In the genomic region with DNA sequence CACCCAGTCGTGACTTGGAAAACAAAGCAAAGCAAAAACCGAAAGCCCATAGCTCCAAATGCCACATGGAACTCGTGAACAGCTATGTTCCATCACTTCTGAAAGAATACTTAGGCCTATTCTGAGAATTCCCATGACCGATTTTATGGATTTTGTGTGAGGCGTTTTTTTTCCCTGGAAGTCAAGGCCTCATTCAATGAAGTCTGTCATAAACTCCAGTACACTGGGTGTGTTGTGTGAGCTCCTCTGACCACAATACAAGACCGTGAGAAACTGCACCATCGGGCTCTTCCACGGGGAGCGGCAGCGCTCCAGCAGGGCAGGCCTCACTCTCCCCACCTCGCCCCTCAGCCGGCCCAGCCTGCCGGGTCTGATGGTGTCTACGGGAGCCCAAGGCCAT, we compare ENCODE assay signal across 1 cellular context.
TF ChIP-seq lines count a peak whose summit lies in the region.

No MANE protein-coding gene starts in this region.

TF ChIP-seq in WTC11, 78 proteins besides CTCF, POLR2A, EP300 and RAD21 (continued from another document):
- TF ChIP-seq, protein P1, sequence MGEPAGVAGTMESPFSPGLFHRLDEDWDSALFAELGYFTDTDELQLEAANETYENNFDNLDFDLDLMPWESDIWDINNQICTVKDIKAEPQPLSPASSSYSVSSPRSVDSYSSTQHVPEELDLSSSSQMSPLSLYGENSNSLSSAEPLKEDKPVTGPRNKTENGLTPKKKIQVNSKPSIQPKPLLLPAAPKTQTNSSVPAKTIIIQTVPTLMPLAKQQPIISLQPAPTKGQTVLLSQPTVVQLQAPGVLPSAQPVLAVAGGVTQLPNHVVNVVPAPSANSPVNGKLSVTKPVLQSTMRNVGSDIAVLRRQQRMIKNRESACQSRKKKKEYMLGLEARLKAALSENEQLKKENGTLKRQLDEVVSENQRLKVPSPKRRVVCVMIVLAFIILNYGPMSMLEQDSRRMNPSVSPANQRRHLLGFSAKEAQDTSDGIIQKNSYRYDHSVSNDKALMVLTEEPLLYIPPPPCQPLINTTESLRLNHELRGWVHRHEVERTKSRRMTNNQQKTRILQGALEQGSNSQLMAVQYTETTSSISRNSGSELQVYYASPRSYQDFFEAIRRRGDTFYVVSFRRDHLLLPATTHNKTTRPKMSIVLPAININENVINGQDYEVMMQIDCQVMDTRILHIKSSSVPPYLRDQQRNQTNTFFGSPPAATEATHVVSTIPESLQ (CRISPR knock-in tag; IDR thresholded peaks at IDR 0.05) = no peak
- TF ChIP-seq, protein P2, sequence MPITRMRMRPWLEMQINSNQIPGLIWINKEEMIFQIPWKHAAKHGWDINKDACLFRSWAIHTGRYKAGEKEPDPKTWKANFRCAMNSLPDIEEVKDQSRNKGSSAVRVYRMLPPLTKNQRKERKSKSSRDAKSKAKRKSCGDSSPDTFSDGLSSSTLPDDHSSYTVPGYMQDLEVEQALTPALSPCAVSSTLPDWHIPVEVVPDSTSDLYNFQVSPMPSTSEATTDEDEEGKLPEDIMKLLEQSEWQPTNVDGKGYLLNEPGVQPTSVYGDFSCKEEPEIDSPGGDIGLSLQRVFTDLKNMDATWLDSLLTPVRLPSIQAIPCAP (CRISPR knock-in tag; IDR thresholded peaks at IDR 0.05) = no peak
- TF ChIP-seq, protein P3, sequence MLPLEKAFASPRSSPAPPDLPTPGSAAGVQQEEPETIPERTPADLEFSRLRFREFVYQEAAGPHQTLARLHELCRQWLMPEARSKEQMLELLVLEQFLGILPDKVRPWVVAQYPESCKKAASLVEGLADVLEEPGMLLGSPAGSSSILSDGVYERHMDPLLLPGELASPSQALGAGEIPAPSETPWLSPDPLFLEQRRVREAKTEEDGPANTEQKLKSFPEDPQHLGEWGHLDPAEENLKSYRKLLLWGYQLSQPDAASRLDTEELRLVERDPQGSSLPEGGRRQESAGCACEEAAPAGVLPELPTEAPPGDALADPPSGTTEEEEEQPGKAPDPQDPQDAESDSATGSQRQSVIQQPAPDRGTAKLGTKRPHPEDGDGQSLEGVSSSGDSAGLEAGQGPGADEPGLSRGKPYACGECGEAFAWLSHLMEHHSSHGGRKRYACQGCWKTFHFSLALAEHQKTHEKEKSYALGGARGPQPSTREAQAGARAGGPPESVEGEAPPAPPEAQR (CRISPR knock-in tag; IDR thresholded peaks at IDR 0.05) = no peak
- TF ChIP-seq, protein P4, sequence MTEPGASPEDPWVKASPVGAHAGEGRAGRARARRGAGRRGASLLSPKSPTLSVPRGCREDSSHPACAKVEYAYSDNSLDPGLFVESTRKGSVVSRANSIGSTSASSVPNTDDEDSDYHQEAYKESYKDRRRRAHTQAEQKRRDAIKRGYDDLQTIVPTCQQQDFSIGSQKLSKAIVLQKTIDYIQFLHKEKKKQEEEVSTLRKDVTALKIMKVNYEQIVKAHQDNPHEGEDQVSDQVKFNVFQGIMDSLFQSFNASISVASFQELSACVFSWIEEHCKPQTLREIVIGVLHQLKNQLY (CRISPR knock-in tag; IDR thresholded peaks at IDR 0.05) = no peak
- TF ChIP-seq, protein P5, sequence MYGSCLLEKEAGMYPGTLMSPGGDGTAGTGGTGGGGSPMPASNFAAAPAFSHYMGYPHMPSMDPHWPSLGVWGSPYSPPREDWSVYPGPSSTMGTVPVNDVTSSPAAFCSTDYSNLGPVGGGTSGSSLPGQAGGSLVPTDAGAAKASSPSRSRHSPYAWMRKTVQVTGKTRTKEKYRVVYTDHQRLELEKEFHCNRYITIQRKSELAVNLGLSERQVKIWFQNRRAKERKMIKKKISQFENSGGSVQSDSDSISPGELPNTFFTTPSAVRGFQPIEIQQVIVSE (CRISPR knock-in tag; IDR thresholded peaks at IDR 0.05; ENCODE audit: borderline replicate concordance) = no peak
- no peak for TF ChIP-seq ZNF396 (CRISPR knock-in tag; IDR thresholded peaks at IDR 0.05; ENCODE audit: borderline replicate concordance)
- TF ChIP-seq ZNF423 (CRISPR knock-in tag; IDR thresholded peaks at IDR 0.05) = no peak
- TF ChIP-seq, protein P6, sequence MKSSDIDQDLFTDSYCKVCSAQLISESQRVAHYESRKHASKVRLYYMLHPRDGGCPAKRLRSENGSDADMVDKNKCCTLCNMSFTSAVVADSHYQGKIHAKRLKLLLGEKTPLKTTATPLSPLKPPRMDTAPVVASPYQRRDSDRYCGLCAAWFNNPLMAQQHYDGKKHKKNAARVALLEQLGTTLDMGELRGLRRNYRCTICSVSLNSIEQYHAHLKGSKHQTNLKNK (CRISPR knock-in tag; IDR thresholded peaks at IDR 0.05) = no peak
- TF ChIP-seq, protein P7, sequence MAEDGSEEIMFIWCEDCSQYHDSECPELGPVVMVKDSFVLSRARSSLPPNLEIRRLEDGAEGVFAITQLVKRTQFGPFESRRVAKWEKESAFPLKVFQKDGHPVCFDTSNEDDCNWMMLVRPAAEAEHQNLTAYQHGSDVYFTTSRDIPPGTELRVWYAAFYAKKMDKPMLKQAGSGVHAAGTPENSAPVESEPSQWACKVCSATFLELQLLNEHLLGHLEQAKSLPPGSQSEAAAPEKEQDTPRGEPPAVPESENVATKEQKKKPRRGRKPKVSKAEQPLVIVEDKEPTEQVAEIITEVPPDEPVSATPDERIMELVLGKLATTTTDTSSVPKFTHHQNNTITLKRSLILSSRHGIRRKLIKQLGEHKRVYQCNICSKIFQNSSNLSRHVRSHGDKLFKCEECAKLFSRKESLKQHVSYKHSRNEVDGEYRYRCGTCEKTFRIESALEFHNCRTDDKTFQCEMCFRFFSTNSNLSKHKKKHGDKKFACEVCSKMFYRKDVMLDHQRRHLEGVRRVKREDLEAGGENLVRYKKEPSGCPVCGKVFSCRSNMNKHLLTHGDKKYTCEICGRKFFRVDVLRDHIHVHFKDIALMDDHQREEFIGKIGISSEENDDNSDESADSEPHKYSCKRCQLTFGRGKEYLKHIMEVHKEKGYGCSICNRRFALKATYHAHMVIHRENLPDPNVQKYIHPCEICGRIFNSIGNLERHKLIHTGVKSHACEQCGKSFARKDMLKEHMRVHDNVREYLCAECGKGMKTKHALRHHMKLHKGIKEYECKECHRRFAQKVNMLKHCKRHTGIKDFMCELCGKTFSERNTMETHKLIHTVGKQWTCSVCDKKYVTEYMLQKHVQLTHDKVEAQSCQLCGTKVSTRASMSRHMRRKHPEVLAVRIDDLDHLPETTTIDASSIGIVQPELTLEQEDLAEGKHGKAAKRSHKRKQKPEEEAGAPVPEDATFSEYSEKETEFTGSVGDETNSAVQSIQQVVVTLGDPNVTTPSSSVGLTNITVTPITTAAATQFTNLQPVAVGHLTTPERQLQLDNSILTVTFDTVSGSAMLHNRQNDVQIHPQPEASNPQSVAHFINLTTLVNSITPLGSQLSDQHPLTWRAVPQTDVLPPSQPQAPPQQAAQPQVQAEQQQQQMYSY (CRISPR knock-in tag; IDR thresholded peaks at IDR 0.05) = no peak
- TF ChIP-seq TCF7 (CRISPR knock-in tag; IDR thresholded peaks at IDR 0.05; ENCODE audit: low read depth) = no peak
